Comparison of ENCODE assay signal across 18 cellular contexts in the genomic region with DNA sequence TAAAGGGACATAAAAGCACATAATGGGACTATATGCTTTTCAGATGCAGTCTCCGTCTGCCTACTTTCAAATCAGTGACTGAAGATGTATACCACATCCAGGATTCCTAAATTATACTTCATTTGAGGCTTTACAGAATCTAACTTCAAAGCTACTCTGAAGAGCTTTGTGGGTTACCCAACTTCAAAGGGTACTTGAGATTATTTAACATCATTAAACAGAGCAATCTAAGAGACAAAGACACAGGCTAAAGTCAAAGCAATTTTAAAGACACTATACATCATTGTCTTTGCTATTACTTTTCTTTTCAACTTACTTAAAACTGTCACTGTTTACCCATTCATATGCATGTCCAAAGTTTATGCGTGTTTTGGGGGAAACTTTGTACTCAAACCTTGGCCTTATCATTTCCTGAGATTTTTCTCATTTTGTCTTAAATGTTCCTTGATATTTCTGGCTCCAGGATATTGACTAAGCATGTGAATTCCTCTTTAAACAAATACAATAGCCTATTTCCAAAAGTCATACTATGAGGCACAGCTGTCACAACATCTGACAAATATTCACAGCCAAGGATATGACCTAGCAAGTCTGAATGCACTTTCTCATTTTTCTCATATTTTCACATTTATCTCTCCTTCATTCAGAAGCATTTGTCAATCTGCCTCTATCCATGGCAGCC.
DNase-seq lines count a peak whose midpoint lies in the region; TF ChIP-seq lines count a peak whose summit lies in the region.
"Had no signal": no experiment of that assay in that cellular context is flagged by ENCODE, and none has a peak within 500 bp of the region (broad histone marks: within the 10 kb centered on the region; RNA-seq: fewer than 3 reads in every experiment).

No MANE protein-coding gene starts in this region.

- no peak overlapping the region for H3K27ac ChIP-seq in neural cell (ENCODE audit: low read length)

- H3K27me3 ChIP-seq in neural cell (ENCODE audit: insufficient read depth, low read depth, low read length) = no peaks in the 10 kb centered on the region

- no peak for TF ChIP-seq RAD21 in neural cell (conservative IDR thresholded peaks at IDR 0.05)

- H3K4me1 Mint-ChIP-seq in activated CD4-positive, alpha-beta T cell treated with anti-CD3 and anti-CD28 coated beads, Interleukin-2, amount 10 ng/mL, durations not matched to agents 24 days and 14 days = no peaks in the 10 kb centered on the region
- H3K4me1 Mint-ChIP-seq: B cell had no signal

- no peaks in the 10 kb centered on the region for H4K20me1 ChIP-seq in neural cell (ENCODE audit: insufficient read depth)

- no peak overlapping the region for H3K4me2 ChIP-seq in neural cell (ENCODE audit: low read length)

- H3K79me2 ChIP-seq in neural cell (replicated peaks; ENCODE audit: insufficient read depth, low read length) = no peaks in the 10 kb centered on the region

- no peak overlapping the region for H2AFZ ChIP-seq in neural cell (ENCODE audit: low read depth, low read length)

- no peaks in the 10 kb centered on the region for H3K9me2 ChIP-seq in neural cell (ENCODE audit: insufficient read depth, low read length)

- H3K9me3 ChIP-seq in neural cell (ENCODE audit: low read length) = no peaks in the 10 kb centered on the region

- H3K9ac ChIP-seq in neural cell (ENCODE audit: low read length) = no peak overlapping the region

- H3K4me3 Mint-ChIP-seq in activated CD4-positive, alpha-beta T cell treated with anti-CD3 and anti-CD28 coated beads, Interleukin-2, amount 10 ng/mL, durations not matched to agents 24 days and 14 days = no peak overlapping the region
- H3K4me3 Mint-ChIP-seq: B cell; CD4-positive, alpha-beta T cell; H9 had no signal

- H3K36me3 Mint-ChIP-seq in activated CD4-positive, alpha-beta T cell treated with anti-CD3 and anti-CD28 coated beads, Interleukin-2, amount 10 ng/mL, durations not matched to agents 24 days and 14 days (ENCODE audit: low read depth) = no peaks in the 10 kb centered on the region

- H3K27me3 Mint-ChIP-seq in activated CD4-positive, alpha-beta T cell treated with anti-CD3 and anti-CD28 coated beads, Interleukin-2, amount 10 ng/mL, durations not matched to agents 24 days and 14 days = no peaks in the 10 kb centered on the region
- H3K27me3 Mint-ChIP-seq: B cell; CD4-positive, alpha-beta T cell had no signal

- TF ChIP-seq EP300 in neural cell (conservative IDR thresholded peaks at IDR 0.05; ENCODE audit: poor library complexity, severe bottlenecking) = peak; percentile 68

- DNase-seq in EH (ENCODE audit: low read depth) = peak; percentile 1
- DNase-seq in LHCN-M2 (ENCODE audit: low read depth) = peak; percentile 45
- DNase-seq in dermis microvascular lymphatic vessel endothelial cell (ENCODE audit: low read depth in 2 of 2) = peak; percentile 46 to 93
- no peak for DNase-seq in activated CD4-positive, alpha-beta T cell treated with anti-CD3 and anti-CD28 coated beads, Interleukin-2, amount 10 ng/mL, durations not matched to agents 24 days and 14 days
- DNase-seq in cortex of kidney (lab: John Stamatoyannopoulos, UW) = no peak
- no peak for DNase-seq in activated gamma-delta T cell treated with Interleukin-2 at 50 U/mL for 16 hours
- no peak for DNase-seq in NCI-H1436 treated with DMSO at 0.1 percent for 48 hours (lab: John Stamatoyannopoulos, UW)
- DNase-seq: Calu3; CD4-positive, alpha-beta T cell; DND-41; GF-D8; H9; NCI-H1048; NCI-H446 treated with DMSO at 0.1 percent for 48 hours; NCI-H748 treated with DMSO at 0.1 percent for 48 hours; PC-3 had no signal

- no peak overlapping the region for H3K4me3 ChIP-seq in neural cell (ENCODE audit: low read length)

- no peaks in the 10 kb centered on the region for H3K36me3 ChIP-seq in neural cell (ENCODE audit: insufficient read depth, low read length)

- no peak for TF ChIP-seq CTCF in neural cell (IDR thresholded peaks at IDR 0.05; ENCODE audit: poor library complexity, severe bottlenecking)

- no peaks in the 10 kb centered on the region for H3F3A ChIP-seq in neural cell (ENCODE audit: insufficient read depth, low read length, poor library complexity, severe bottlenecking)

- H3K9me3 Mint-ChIP-seq in activated CD4-positive, alpha-beta T cell treated with anti-CD3 and anti-CD28 coated beads, Interleukin-2, amount 10 ng/mL, durations not matched to agents 24 days and 14 days = no peaks in the 10 kb centered on the region

- intact Hi-C loops in activated CD4-positive, alpha-beta T cell treated with anti-CD3 and anti-CD28 coated beads, Interleukin-2, amount 10 ng/mL, durations not matched to agents 24 days and 14 days (cut with micrococcal nuclease) = no loop called here

- H3K27ac Mint-ChIP-seq in activated CD4-positive, alpha-beta T cell treated with anti-CD3 and anti-CD28 coated beads, Interleukin-2, amount 10 ng/mL, durations not matched to agents 24 days and 14 days = no peak overlapping the region
- H3K27ac Mint-ChIP-seq: B cell; CD4-positive, alpha-beta T cell had no signal

TF ChIP-seq in neural cell, 6 proteins besides CTCF, POLR2A, EP300 and RAD21:
- no peak for TF ChIP-seq MXI1 (conservative IDR thresholded peaks at IDR 0.05; ENCODE audit: poor library complexity, severe bottlenecking)
- TF ChIP-seq POLR2AphosphoS5 (IDR thresholded peaks at IDR 0.05) = peak; percentile 24
TF ChIP-seq in neural cell: peak in this region for 1.

Comparison
In these comparisons a context has a peak if more than half of its experiments do, and no peak if none do; other contexts are left out.
1. DNase-seq: peak in EH (single experiment), LHCN-M2 (single experiment) and dermis microvascular lymphatic vessel endothelial cell (2 of 2); none in activated CD4-positive, alpha-beta T cell treated with anti-CD3 and anti-CD28 coated beads, Interleukin-2, amount 10 ng/mL, durations not matched to agents 24 days and 14 days (single experiment), cortex of kidney (single experiment), activated gamma-delta T cell treated with Interleukin-2 at 50 U/mL for 16 hours (single experiment) and NCI-H1436 treated with DMSO at 0.1 percent for 48 hours (single experiment).